In genomic region chr18:12747530-12748315, GRCh38 we compare ENCODE assay signal across 21 cellular contexts. TPM values are rescaled to one million over a fixed set of nuclear protein-coding genes. Genes with fewer than 3 reads are reported as not detected.
DNase-seq lines count a peak whose midpoint lies in the region; ATAC-seq, FAIRE-seq and TF ChIP-seq lines count a peak whose summit lies in the region.
"Had no signal": no experiment of that assay in that cellular context is flagged by ENCODE, and none has a peak within 500 bp of the region (broad histone marks: within the 10 kb centered on the region; RNA-seq: fewer than 3 reads in every experiment).

No MANE protein-coding gene starts in this region.

- TF ChIP-seq CTCF in osteoblast (IDR thresholded peaks at IDR 0.05; ENCODE audit: extremely low read depth, low read depth, low read length): no peak

- ATAC-seq in aorta (ENCODE audit: low FRiP score): no peak
- ATAC-seq: CD8-positive, alpha-beta T cell; Panc1 had no signal

- H4K20me1 ChIP-seq in osteoblast (ENCODE audit: insufficient read depth, low read length): no peaks in the 10 kb centered on the region

- no peaks in the 10 kb centered on the region for H3K9me3 ChIP-seq in osteoblast (ENCODE audit: low read depth, low read length)
- H3K9me3 ChIP-seq in aorta (ENCODE audit: control insufficient read depth, low read length): no peaks in the 10 kb centered on the region
- H3K9me3 ChIP-seq: BE2C had no signal

- DNase-seq in EL (peak; percentile 50), M059J (ENCODE audit: low read depth) (peak; percentile 47), astrocyte of the hippocampus (ENCODE audit: low read depth, low spot score) (peak; percentile 64), osteoblast (ENCODE audit: insufficient read length, low spot score, missing footprints) (peak; percentile 11), HTR-8/SVneo (ENCODE audit: insufficient read length, low spot score) (no peak), substantia nigra (lab: John Stamatoyannopoulos, UW) (no peak), aorta (no peak), T1000 (lab: John Stamatoyannopoulos, UW) (no peak)
- DNase-seq: BE2C; CD8-positive, alpha-beta T cell; GDM1; HFFc6; NCI-H1092; NCI-H146; NCI-H2081; NCI-H510A; NCI-H774; SHP77 treated with DMSO at 0.1 percent for 48 hours had no signal

- H3K27me3 ChIP-seq in osteoblast (ENCODE audit: insufficient read depth, low read length) (no peaks in the 10 kb centered on the region), aorta (ENCODE audit: control insufficient read depth in 1 of 2, insufficient read depth in 2 of 2, low read length in 1 of 2) (no peaks in the 10 kb centered on the region)
- H3K27me3 ChIP-seq: BE2C had no signal

- peak overlapping the region; percentile 47 for H2AFZ ChIP-seq in osteoblast (ENCODE audit: low read length)

- FAIRE-seq in HTR-8/SVneo (lab: Jason Lieb, UNC): no peak
- FAIRE-seq: GM12891, GM18507 had no signal

- H3K27ac ChIP-seq in osteoblast (ENCODE audit: low read depth, low read length) (no peak overlapping the region), substantia nigra (ENCODE audit: low read depth, low read length, poor library complexity, severe bottlenecking) (no peak overlapping the region), aorta (ENCODE audit: low read depth in 1 of 2, low read length in 2 of 2) (no peak overlapping the region)

- H3K36me3 ChIP-seq in osteoblast (ENCODE audit: insufficient read depth, low read length) (no peaks in the 10 kb centered on the region), aorta (ENCODE audit: control insufficient read depth in 1 of 2, insufficient read depth in 2 of 2, low read length in 1 of 2) (no peaks in the 10 kb centered on the region)
- H3K36me3 ChIP-seq: BE2C had no signal

- H3K4me3 ChIP-seq in osteoblast (ENCODE audit: insufficient read depth, low read length) (no peak overlapping the region), aorta (ENCODE audit: low read length in 2 of 2) (no peak overlapping the region)

- H3K4me1 ChIP-seq in osteoblast (ENCODE audit: insufficient read depth, low read length) (peaks cover 32% of the 10 kb centered on the region), aorta (ENCODE audit: control insufficient read depth in 1 of 2, insufficient read depth in 2 of 2, low read length in 2 of 2) (no peaks in the 10 kb centered on the region)
- H3K4me1 ChIP-seq: BE2C had no signal

- WGBS in aorta, 2 donors: 94 to 97% methylated on average over 8 of the region's 8 CpGs

- intact Hi-C loops in aorta (cut with DNase I): loop anchor here in 1 of 2 donors (5.0 kb wide), 2 partner anchors 145 to 185 kb away; no protein-coding TSS in a partner anchor

- no peaks in the 10 kb centered on the region for H3K79me2 ChIP-seq in osteoblast (ENCODE audit: insufficient read depth, low read length)

- H3K4me2 ChIP-seq in osteoblast (ENCODE audit: insufficient read depth, low read length): peak overlapping the region; percentile 33

RNA-seq across cellular contexts. Expression of gene PSMG2, which starts 44.9 kb away (rescaled TPM):
- 92.3 and 136 TPM in 2 replicates for total RNA-seq in M059J (2014; rRNA removed; shearing (Covaris generic))
- 94.5 and 114 TPM in 2 replicates for total RNA-seq in osteoblast
- total RNA-seq in aorta: 10 to 100 TPM; 53.9 to 62.0 TPM
- 10 to 100 TPM; 82.1 to 94.0 TPM for polyA plus RNA-seq in aorta

RNA-seq across cellular contexts. Expression of gene CEP76, which starts 45.2 kb away (rescaled TPM):
- total RNA-seq in M059J (2014; rRNA removed; shearing (Covaris generic)): 9.9 and 22.4 TPM in 2 replicates
- 9.7 and 10.1 TPM in 2 replicates for total RNA-seq in osteoblast
- 1 to 10 TPM; 3.9 to 7.3 TPM for total RNA-seq in aorta
- polyA plus RNA-seq in aorta: 1 to 10 TPM; 2.6 to 2.8 TPM

Comparison
In these comparisons a context has a peak if more than half of its experiments do, and no peak if none do; other contexts are left out.
1. DNase-seq: peak in EL (single experiment), M059J (single experiment), astrocyte of the hippocampus (single experiment) and osteoblast (single experiment); none in HTR-8/SVneo (single experiment), substantia nigra (0 of 49), aorta (0 of 2) and T1000 (single experiment).